ENCODE assay signal across 20 cellular contexts in the genomic region with DNA sequence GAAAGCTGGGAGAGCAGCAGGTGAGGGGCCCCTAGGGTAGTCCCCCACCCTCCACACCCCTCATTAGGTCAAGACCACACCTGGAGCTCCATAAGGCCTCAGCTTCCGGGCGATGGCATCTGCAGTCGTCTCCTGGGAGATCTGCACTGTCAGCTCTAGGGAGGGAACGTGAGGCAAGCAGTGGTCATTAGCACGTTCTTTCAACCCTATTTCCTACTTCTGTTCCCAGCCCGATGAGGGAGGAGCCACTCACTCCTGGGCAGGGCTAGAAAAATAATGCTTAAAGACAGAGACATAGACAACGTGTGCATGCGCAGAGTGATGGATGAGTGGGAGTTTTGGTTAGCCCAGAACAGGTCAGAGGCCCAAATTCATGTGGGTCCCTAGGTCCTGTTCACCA. TPM values are rescaled to one million over a fixed set of nuclear protein-coding genes. Genes with fewer than 3 reads are reported as not detected.
DNase-seq lines count a peak whose midpoint lies in the region; ATAC-seq, FAIRE-seq and TF ChIP-seq lines count a peak whose summit lies in the region.
"Had no signal": no experiment of that assay in that cellular context is flagged by ENCODE, and none has a peak within 500 bp of the region (broad histone marks: within the 10 kb centered on the region; RNA-seq: fewer than 3 reads in every experiment).

No MANE protein-coding gene starts in this region.

- CTCF ChIA-PET in A549 (lab: Yijun Ruan, JAX) = interaction anchor here (1.5 kb wide), 1 partner anchor 34 kb away, joined by 3 read pairs; no protein-coding TSS in a partner anchor

- no peaks in the 10 kb centered on the region for H3K79me2 ChIP-seq in GM23248 (ENCODE audit: insufficient read depth)

- H3K27ac ChIP-seq in A549 (no peak overlapping the region), GM23248 (no peak overlapping the region), RWPE2 (ENCODE audit: poor library complexity, severe bottlenecking) (peak overlapping the region; percentile 31), gastrocnemius medialis (no peak overlapping the region)
- H3K27ac ChIP-seq: Peyer's patch had no signal

- H3K9me3 Mint-ChIP-seq in neural crest cell = no peaks in the 10 kb centered on the region

- in situ Hi-C loops in GM23248 (cut with MboI) (no loop called here), gastrocnemius medialis (cut with MboI; ENCODE audit: low sequenced_read_pairs in 4 of 4) (no loop called here)

- no peak overlapping the region for H3K9ac ChIP-seq in GM23248

- no peak for TF ChIP-seq RAD21 in A549 (conservative IDR thresholded peaks at IDR 0.05 in 1 of 2, IDR thresholded peaks at IDR 0.05 in 1 of 2)

- no peaks in the 10 kb centered on the region for H3K9me2 ChIP-seq in GM23248 (ENCODE audit: insufficient read depth)

- POLR2A ChIA-PET in A549 (lab: Yijun Ruan, JAX) = no interaction called here

- 81% methylated on average over 8 of the region's 8 CpGs for WGBS in A549 (ENCODE audit: missing lambda C conversion rate)
- 43 to 47% methylated on average over 8 of the region's 8 CpGs for WGBS in GM23248 (ENCODE audit: low coverage in 1 of 2, low lambda C conversion rate in 2 of 2, missing lambda C conversion rate in 2 of 2), 2 experiments

- no peaks in the 10 kb centered on the region for H3K9me3 ChIP-seq in A549
- no peaks in the 10 kb centered on the region for H3K9me3 ChIP-seq in GM23248 (ENCODE audit: low read depth)
- H3K9me3 ChIP-seq in RWPE2 (ENCODE audit: severe bottlenecking) = no peaks in the 10 kb centered on the region
- no peaks in the 10 kb centered on the region for H3K9me3 ChIP-seq in gastrocnemius medialis
- H3K9me3 ChIP-seq: Peyer's patch had no signal

- TF ChIP-seq CTCF in A549 (IDR thresholded peaks at IDR 0.05) (no peak), RWPE2 (IDR thresholded peaks at IDR 0.05; ENCODE audit: poor library complexity, severe bottlenecking) (no peak), neural crest cell (conservative IDR thresholded peaks at IDR 0.05) (no peak), gastrocnemius medialis (IDR thresholded peaks at IDR 0.05 in 4 of 5, conservative IDR thresholded peaks at IDR 0.05 in 1 of 5) (no peak)

- peak; percentile 13 to 19; a peak in 2 of 6 replicates for ATAC-seq in A549
- ATAC-seq in RWPE2 (ENCODE audit: low read depth) = no peak
- ATAC-seq in HG03280 (IDR thresholded peaks at IDR 0.05; ENCODE audit: unreplicated experiment) = no peak
- no peak for ATAC-seq in gastrocnemius medialis

- H4K20me1 ChIP-seq in GM23248 (ENCODE audit: insufficient read depth) = no peaks in the 10 kb centered on the region

- no peaks in the 10 kb centered on the region for H3K27me3 ChIP-seq in GM23248 (replicated peaks; ENCODE audit: insufficient read depth)
- H3K27me3 ChIP-seq in RWPE2 (ENCODE audit: insufficient read depth, poor library complexity, severe bottlenecking) = no peaks in the 10 kb centered on the region
- no peaks in the 10 kb centered on the region for H3K27me3 ChIP-seq in H7 (ENCODE audit: control insufficient read depth, insufficient read depth, low read length)
- no peaks in the 10 kb centered on the region for H3K27me3 ChIP-seq in gastrocnemius medialis
- H3K27me3 ChIP-seq: Peyer's patch had no signal

- H3K27me3 Mint-ChIP-seq in neural crest cell (ENCODE audit: low read depth) = peaks cover 14% of the 10 kb centered on the region

- H3K27ac Mint-ChIP-seq in neural crest cell (ENCODE audit: unreplicated experiment) = no peak overlapping the region
- H3K27ac Mint-ChIP-seq: CD14-positive monocyte had no signal

- no peak overlapping the region for H3K4me2 ChIP-seq in A549
- no peak overlapping the region for H3K4me2 ChIP-seq in GM23248 (ENCODE audit: unreplicated experiment)

- intact Hi-C loops in gastrocnemius medialis (cut with DNase I; ENCODE audit: low total_unique reads) = no loop called here

- no peak for TF ChIP-seq EP300 in A549 (IDR thresholded peaks at IDR 0.05)

- no peak for FAIRE-seq in A549 (lab: Jason Lieb, UNC)
- FAIRE-seq: A204.1 had no signal

- TF ChIP-seq POLR2A in A549 (IDR thresholded peaks at IDR 0.05; ENCODE audit: low read length) (no peak), gastrocnemius medialis (IDR thresholded peaks at IDR 0.05) (no peak)

- no peak overlapping the region for H2AFZ ChIP-seq in GM23248

- H3K4me1 Mint-ChIP-seq in neural crest cell = no peaks in the 10 kb centered on the region
- H3K4me1 Mint-ChIP-seq: CD14-positive monocyte had no signal

- H3K36me3 ChIP-seq in GM23248 (ENCODE audit: low read depth) (peaks cover 6% of the 10 kb centered on the region; the same call in 1 of the 2 replicates), RWPE2 (ENCODE audit: low read depth) (peaks cover 64% of the 10 kb centered on the region), H7 (replicated peaks; ENCODE audit: control insufficient read depth, insufficient read depth, low read length) (peaks cover 19% of the 10 kb centered on the region), gastrocnemius medialis (peaks cover 0 to 14% of the 10 kb centered on the region in 2 donors)

- H3F3A ChIP-seq in GM23248 (ENCODE audit: insufficient read depth) = peaks cover 12% of the 10 kb centered on the region; the same call in 1 of the 2 replicates

- H3K4me3 ChIP-seq in A549 = no peak overlapping the region
- H3K4me3 ChIP-seq in GM23248 = no peak overlapping the region
- no peak overlapping the region for H3K4me3 ChIP-seq in RWPE2 (ENCODE audit: severe bottlenecking)
- H3K4me3 ChIP-seq in H7 (ENCODE audit: insufficient read depth, low read depth, low read length) = no peak overlapping the region
- no peak overlapping the region for H3K4me3 ChIP-seq in gastrocnemius medialis
- H3K4me3 ChIP-seq: Peyer's patch had no signal

- H3K36me3 Mint-ChIP-seq in neural crest cell (ENCODE audit: low read depth) = peaks cover 2% of the 10 kb centered on the region

- DNase-seq in A549 (ENCODE audit: low read depth in 1 of 2, low spot score in 1 of 2) (no peak), GM23248 (peak; percentile 15), RWPE2 (ENCODE audit: low spot score) (no peak), neural crest cell (ENCODE audit: low read depth, low spot score) (no peak), H7 (no peak), gastrocnemius medialis (no peak)
- DNase-seq in activated CD4-positive, alpha-beta T cell treated with anti-CD3 and anti-CD28 coated beads for 1 hour = no peak
- DNase-seq: COR-L47, DMS153, HCEC 1CT, NCI-H1092, NCI-H146, NCI-H2081 treated with DMSO at 0.1 percent for 48 hours, NCI-H510A, NCI-H82, SIG-M5 had no signal

- H3K4me1 ChIP-seq in A549 (no peaks in the 10 kb centered on the region; the same call in 2 of the 3 replicates), GM23248 (ENCODE audit: insufficient read depth) (no peaks in the 10 kb centered on the region), RWPE2 (ENCODE audit: insufficient read depth, poor library complexity, severe bottlenecking) (no peaks in the 10 kb centered on the region), gastrocnemius medialis (peaks cover 3% of the 10 kb centered on the region in 2 donors)

- peak overlapping the region; percentile 14 for H3K4me3 Mint-ChIP-seq in neural crest cell
- H3K4me3 Mint-ChIP-seq: CD14-positive monocyte had no signal

RNA-seq across cellular contexts. Expression of a gene that starts 9.7 kb away (rescaled TPM):
- polyA plus RNA-seq in A549 (2011; rRNA removed) = not detected in 2 replicates
- polyA plus RNA-seq in A549 (2012; cell fraction: cytosol; rRNA removed) = not detected in 2 replicates
- not detected in 2 replicates for polyA plus RNA-seq in A549 (2012; cell fraction: nucleus; rRNA removed)
- polyA plus RNA-seq in A549 (2017; fragmentation: RNase III; extraction: RNeasy Plus Mini Kit Qiagen cat#74134 plus additional on column Dnase treatment) = not detected in 3 replicates
- polyA minus RNA-seq in A549 (2011; rRNA and poly(A)+ RNA removed) = 0.15 TPM in 1 of 2 replicates, not detected in the other
- total RNA-seq in GM23248 (2014; rRNA removed; shearing (Covaris generic)) = not detected in 2 replicates
- not detected in 2 replicates for polyA plus RNA-seq in GM23248 (2016; fragmentation: Nextera tagmentation; extraction: Ambion mirVana)
- not detected in 2 replicates for total RNA-seq in neural crest cell
- total RNA-seq in H7 (2014; rRNA removed; shearing (Covaris generic)) = 14.4 and 14.6 TPM in 2 replicates
- total RNA-seq in gastrocnemius medialis = under 1 TPM in 1 of 4 donors, not detected in 3; 0.15 TPM
- polyA plus RNA-seq: CD14-positive monocyte had no signal

RNA-seq across cellular contexts. Expression of a gene that starts 29.1 kb away (rescaled TPM):
- polyA plus RNA-seq in A549 (2011; rRNA removed) = 54.8 and 79.0 TPM in 2 replicates
- polyA plus RNA-seq in A549 (2012; cell fraction: cytosol; rRNA removed) = 112 and 137 TPM in 2 replicates
- 50.6 and 56.6 TPM in 2 replicates for polyA plus RNA-seq in A549 (2012; cell fraction: nucleus; rRNA removed)
- 133 to 150 TPM (median 134 TPM) in 3 replicates for polyA plus RNA-seq in A549 (2017; fragmentation: RNase III; extraction: RNeasy Plus Mini Kit Qiagen cat#74134 plus additional on column Dnase treatment)
- polyA minus RNA-seq in A549 (2011; rRNA and poly(A)+ RNA removed) = 31.3 and 32.5 TPM in 2 replicates
- 34.9 and 50.0 TPM in 2 replicates for total RNA-seq in GM23248 (2014; rRNA removed; shearing (Covaris generic))
- polyA plus RNA-seq in GM23248 (2016; fragmentation: Nextera tagmentation; extraction: Ambion mirVana) = 117 and 118 TPM in 2 replicates
- 96.1 and 102 TPM in 2 replicates for total RNA-seq in neural crest cell
- total RNA-seq in H7 (2014; rRNA removed; shearing (Covaris generic)) = 65.3 and 76.4 TPM in 2 replicates
- total RNA-seq in gastrocnemius medialis = 10 to 100 TPM; 39.9 to 83.5 (median 70.6) TPM

RNA-seq across cellular contexts. Expression of a gene that starts 36.8 kb away (rescaled TPM):
- polyA plus RNA-seq in A549 (2011; rRNA removed) = not detected in 2 replicates
- polyA plus RNA-seq in A549 (2012; cell fraction: cytosol; rRNA removed) = not detected in 2 replicates
- not detected in 2 replicates for polyA plus RNA-seq in A549 (2012; cell fraction: nucleus; rRNA removed)
- not detected in 3 replicates for polyA plus RNA-seq in A549 (2017; fragmentation: RNase III; extraction: RNeasy Plus Mini Kit Qiagen cat#74134 plus additional on column Dnase treatment)
- polyA minus RNA-seq in A549 (2011; rRNA and poly(A)+ RNA removed) = not detected in 2 replicates
- total RNA-seq in GM23248 (2014; rRNA removed; shearing (Covaris generic)) = not detected in 2 replicates
- not detected in 2 replicates for polyA plus RNA-seq in GM23248 (2016; fragmentation: Nextera tagmentation; extraction: Ambion mirVana)
- not detected in 2 replicates for total RNA-seq in neural crest cell
- total RNA-seq in H7 (2014; rRNA removed; shearing (Covaris generic)) = not detected in 2 replicates
- under 1 TPM in 1 of 4 donors, not detected in 3; 0.31 TPM for total RNA-seq in gastrocnemius medialis
- polyA plus RNA-seq: CD14-positive monocyte had no signal

RNA-seq across cellular contexts. Expression of a gene that starts 42.9 kb away (rescaled TPM):
- 113 and 134 TPM in 2 replicates for polyA plus RNA-seq in A549 (2011; rRNA removed)
- 109 and 152 TPM in 2 replicates for polyA plus RNA-seq in A549 (2012; cell fraction: cytosol; rRNA removed)
- polyA plus RNA-seq in A549 (2012; cell fraction: nucleus; rRNA removed) = 100 and 141 TPM in 2 replicates
- 68.5 to 86.3 TPM (median 73.9 TPM) in 3 replicates for polyA plus RNA-seq in A549 (2017; fragmentation: RNase III; extraction: RNeasy Plus Mini Kit Qiagen cat#74134 plus additional on column Dnase treatment)
- polyA minus RNA-seq in A549 (2011; rRNA and poly(A)+ RNA removed) = 61.4 and 69.2 TPM in 2 replicates
- total RNA-seq in GM23248 (2014; rRNA removed; shearing (Covaris generic)) = 311 and 327 TPM in 2 replicates
- 17.7 and 19.1 TPM in 2 replicates for polyA plus RNA-seq in GM23248 (2016; fragmentation: Nextera tagmentation; extraction: Ambion mirVana)
- total RNA-seq in neural crest cell = 16.7 and 18.7 TPM in 2 replicates
- 28.9 and 30.5 TPM in 2 replicates for total RNA-seq in H7 (2014; rRNA removed; shearing (Covaris generic))
- total RNA-seq in gastrocnemius medialis = 1 to 10 TPM; 1.2 to 5.1 (median 2.0) TPM

RNA-seq across cellular contexts. Expression of a gene that starts 50.3 kb away (rescaled TPM):
- polyA plus RNA-seq in A549 (2011; rRNA removed) (4.9 and 5.4 TPM in 2 replicates), A549 (2017; fragmentation: RNase III; extraction: RNeasy Plus Mini Kit Qiagen cat#74134 plus additional on column Dnase treatment) (7.0 to 8.7 TPM (median 8.3 TPM) in 3 replicates), GM23248 (2016; fragmentation: Nextera tagmentation; extraction: Ambion mirVana) (9.3 and 10.8 TPM in 2 replicates)
- 7.6 and 8.3 TPM in 2 replicates for polyA plus RNA-seq in A549 (2012; cell fraction: cytosol; rRNA removed)
- polyA plus RNA-seq in A549 (2012; cell fraction: nucleus; rRNA removed) = 12.4 and 13.1 TPM in 2 replicates
- polyA minus RNA-seq in A549 (2011; rRNA and poly(A)+ RNA removed) = 6.1 and 6.4 TPM in 2 replicates
- 6.3 and 6.8 TPM in 2 replicates for total RNA-seq in GM23248 (2014; rRNA removed; shearing (Covaris generic))
- total RNA-seq in neural crest cell (17.2 and 21.3 TPM in 2 replicates), gastrocnemius medialis (10 to 100 TPM; 13.7 to 20.4 (median 16.9) TPM)
- total RNA-seq in H7 (2014; rRNA removed; shearing (Covaris generic)) = 16.1 and 23.7 TPM in 2 replicates

Comparison
In these comparisons a context has a peak if more than half of its experiments do, and no peak if none do; other contexts are left out.
1. ATAC-seq: peak in A549 (2 of 2); none in RWPE2 (single experiment), HG03280 (single experiment) and gastrocnemius medialis (0 of 2).
2. RNA of a gene that starts 9.7 kb away (total RNA-seq): 14.4 to 14.6 TPM in H7; not detected in GM23248, not detected in neural crest cell and 0.15 TPM in gastrocnemius medialis; every median in the first group is over 10 times any median in the second.